Comparison of ENCODE assay signal across 8 cellular contexts in genomic region chr2:220159738-220160137, GRCh38.
"Had no signal": no experiment of that assay in that cellular context is flagged by ENCODE, and none has a peak within 500 bp of the region (broad histone marks: within the 10 kb centered on the region; RNA-seq: fewer than 3 reads in every experiment).

No MANE protein-coding gene starts in this region.

- DNase-seq: IMR-90, KBM-7, KG1 had no signal

- H3K36me3 Mint-ChIP-seq: IgD-negative memory B cell had no signal

- ATAC-seq: K562 had no signal

- H3K9ac ChIP-seq: KMS-11 had no signal

- H3K4me2 ChIP-seq: KMS-11 had no signal

- H3K27ac ChIP-seq: HL-60, KMS-11 had no signal

- H3K27ac Mint-ChIP-seq: IgD-negative memory B cell had no signal

- H3K4me3 Mint-ChIP-seq: IgD-negative memory B cell had no signal

- H3K4me1 Mint-ChIP-seq: IgD-negative memory B cell had no signal

- H3K4me3 ChIP-seq: K562 had no signal

- FAIRE-seq: HTR-8/SVneo, K562 had no signal
